In the genomic region with DNA sequence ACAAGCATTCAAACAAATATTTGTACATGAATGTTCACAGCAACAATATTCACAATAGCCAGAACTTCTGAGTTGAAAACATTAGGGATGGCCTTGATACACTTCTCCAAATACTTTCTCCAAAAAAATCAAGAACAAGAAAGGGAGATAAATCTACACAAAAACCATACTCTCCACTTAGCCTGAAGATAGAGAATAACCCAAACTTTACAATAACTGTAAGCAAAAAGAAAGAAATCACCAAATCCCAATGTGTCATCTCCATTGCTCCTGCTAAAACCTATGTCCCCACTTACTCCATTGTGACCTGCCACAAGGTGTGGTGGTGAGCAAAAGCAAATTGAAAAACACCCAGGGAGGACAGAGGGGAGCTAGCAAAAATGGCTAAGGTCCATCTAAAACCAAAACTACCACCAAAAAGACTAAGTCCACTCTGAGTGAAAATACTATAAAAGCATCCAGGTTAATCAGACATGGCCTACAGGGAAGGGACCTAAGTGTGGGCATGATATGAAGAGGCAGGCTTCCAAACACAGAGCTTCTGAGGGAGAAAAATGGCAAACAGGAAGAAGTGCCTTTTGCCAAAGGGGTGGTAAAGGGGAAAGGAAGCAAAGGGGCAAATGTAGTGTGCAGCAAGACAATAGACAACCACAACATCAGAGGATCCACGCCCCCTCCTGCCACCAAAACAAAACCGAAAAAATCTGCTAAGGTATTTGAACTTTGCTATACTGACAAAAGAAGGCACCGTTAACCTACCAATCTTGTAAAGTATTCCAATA, we compare ENCODE assay signal across 17 cellular contexts. TPM values are rescaled to one million over a fixed set of nuclear protein-coding genes. Genes with fewer than 3 reads are reported as not detected.
DNase-seq lines count a peak whose midpoint lies in the region; ATAC-seq and TF ChIP-seq lines count a peak whose summit lies in the region.
"Had no signal": no experiment of that assay in that cellular context is flagged by ENCODE, and none has a peak within 500 bp of the region (broad histone marks: within the 10 kb centered on the region; RNA-seq: fewer than 3 reads in every experiment).

No MANE protein-coding gene starts in this region.

- H3K4me3 Mint-ChIP-seq in CD8-positive, alpha-beta T cell: no peak overlapping the region
- no peak overlapping the region for H3K4me3 Mint-ChIP-seq in effector memory CD8-positive, alpha-beta T cell
- no peak overlapping the region for H3K4me3 Mint-ChIP-seq in nephron progenitor cell
- H3K4me3 Mint-ChIP-seq: B cell; CD4-positive, alpha-beta memory T cell had no signal

- POLR2A ChIA-PET in CD8-positive, alpha-beta T cell (lab: Charles Lee): no interaction called here

- peak overlapping the region; percentile 20 for H3K27ac Mint-ChIP-seq in CD8-positive, alpha-beta T cell
- peak overlapping the region; percentile 28 to 62 for H3K27ac Mint-ChIP-seq in effector memory CD8-positive, alpha-beta T cell
- peak overlapping the region; percentile 83 for H3K27ac Mint-ChIP-seq in nephron progenitor cell
- H3K27ac Mint-ChIP-seq: B cell had no signal

- ATAC-seq in CD8-positive, alpha-beta T cell: no peak
- ATAC-seq in effector memory CD8-positive, alpha-beta T cell (replicated peaks): no peak
- ATAC-seq in GM19035 (IDR thresholded peaks at IDR 0.05; ENCODE audit: unreplicated experiment): no peak
- ATAC-seq: HCT116, HepG2 had no signal

- DNase-seq in CD8-positive, alpha-beta T cell: no peak
- peak; percentile 12 for DNase-seq in Jurkat, Clone E6-1 (ENCODE audit: low read depth, low spot score)
- DNase-seq in effector memory CD8-positive, alpha-beta T cell: no peak
- DNase-seq in nephron progenitor cell (no peak), SKM-1 (lab: John Stamatoyannopoulos, UW; ENCODE audit: unreplicated experiment) (no peak)
- no peak for DNase-seq in stimulated activated CD4-positive, alpha-beta T cell treated with anti-CD3 and anti-CD28 coated beads, Interleukin-2, amount 100 ng/mL, for 48 hours
- DNase-seq: ACHN; CD4-positive, alpha-beta memory T cell; COR-L47; DMS153; DMS79 treated with DMSO at 0.1 percent for 48 hours; EL had no signal

- peaks cover 15% of the 10 kb centered on the region for H3K4me1 Mint-ChIP-seq in CD8-positive, alpha-beta T cell (ENCODE audit: low read depth)
- peaks cover 0 to 10% of the 10 kb centered on the region in 2 donors for H3K4me1 Mint-ChIP-seq in effector memory CD8-positive, alpha-beta T cell (ENCODE audit: low read depth in 2 of 2)
- H3K4me1 Mint-ChIP-seq in nephron progenitor cell: peaks cover 21% of the 10 kb centered on the region
- H3K4me1 Mint-ChIP-seq: B cell had no signal

- no peaks in the 10 kb centered on the region for H3K9me3 ChIP-seq in CD8-positive, alpha-beta T cell (ENCODE audit: low read length)

- H3K27me3 Mint-ChIP-seq in CD8-positive, alpha-beta T cell (ENCODE audit: low read depth): no peaks in the 10 kb centered on the region
- H3K27me3 Mint-ChIP-seq in effector memory CD8-positive, alpha-beta T cell: no peaks in the 10 kb centered on the region
- H3K27me3 Mint-ChIP-seq in nephron progenitor cell (ENCODE audit: low read depth, poor library complexity): no peaks in the 10 kb centered on the region
- H3K27me3 Mint-ChIP-seq: B cell; CD4-positive, alpha-beta memory T cell had no signal

- CTCF ChIA-PET in CD8-positive, alpha-beta T cell (lab: Charles Lee): no interaction called here

- intact Hi-C loops in CD8-positive, alpha-beta T cell (cut with DNase I, micrococcal nuclease): no loop called here

- no peak overlapping the region for H3K4me3 ChIP-seq in CD8-positive, alpha-beta T cell (ENCODE audit: low read depth, low read length)
- no peak overlapping the region for H3K4me3 ChIP-seq in Jurkat, Clone E6-1 (ENCODE audit: low read length)

- no peaks in the 10 kb centered on the region for H3K27me3 ChIP-seq in CD8-positive, alpha-beta T cell (ENCODE audit: insufficient read depth, low read length)

- peaks cover 8% of the 10 kb centered on the region for H3K36me3 ChIP-seq in CD8-positive, alpha-beta T cell (ENCODE audit: insufficient read depth, low read length)

- no peak for TF ChIP-seq CTCF in CD8-positive, alpha-beta T cell (IDR thresholded peaks at IDR 0.05)
- no peak for TF ChIP-seq CTCF in nephron progenitor cell (IDR thresholded peaks at IDR 0.05)

- H3K27ac ChIP-seq in CD8-positive, alpha-beta T cell (ENCODE audit: low read depth, low read length): no peak overlapping the region
- H3K27ac ChIP-seq: C4-2B had no signal

- H3K9me3 Mint-ChIP-seq in CD8-positive, alpha-beta T cell: no peaks in the 10 kb centered on the region
- no peaks in the 10 kb centered on the region for H3K9me3 Mint-ChIP-seq in effector memory CD8-positive, alpha-beta T cell
- H3K9me3 Mint-ChIP-seq in nephron progenitor cell: peaks cover 4% of the 10 kb centered on the region
- H3K9me3 Mint-ChIP-seq: CD4-positive, alpha-beta memory T cell had no signal

- no peaks in the 10 kb centered on the region for H3K4me1 ChIP-seq in CD8-positive, alpha-beta T cell (ENCODE audit: insufficient read depth, low read length)

- H3K36me3 Mint-ChIP-seq in CD8-positive, alpha-beta T cell: peaks cover 66% of the 10 kb centered on the region
- H3K36me3 Mint-ChIP-seq in effector memory CD8-positive, alpha-beta T cell (ENCODE audit: insufficient read depth): peaks cover 21% of the 10 kb centered on the region
- peaks cover 71% of the 10 kb centered on the region for H3K36me3 Mint-ChIP-seq in nephron progenitor cell (ENCODE audit: low read depth)

RNA-seq across cellular contexts. Expression of gene NBAS, which starts 56.1 kb away (rescaled TPM):
- total RNA-seq in CD8-positive, alpha-beta T cell: 10 to 100 TPM; 16.9 to 17.6 TPM
- polyA plus RNA-seq in Jurkat, Clone E6-1 (2012; ENCODE audit: insufficient read depth, insufficient read length): 33.3 TPM

Comparison
In these comparisons a context has a peak if more than half of its experiments do, and no peak if none do; other contexts are left out.
1. H3K27ac Mint-ChIP-seq: peak in every context shown above with its lines; median percentile 83 in nephron progenitor cell; 45 in effector memory CD8-positive, alpha-beta T cell; 20 in CD8-positive, alpha-beta T cell.